In the genomic region with DNA sequence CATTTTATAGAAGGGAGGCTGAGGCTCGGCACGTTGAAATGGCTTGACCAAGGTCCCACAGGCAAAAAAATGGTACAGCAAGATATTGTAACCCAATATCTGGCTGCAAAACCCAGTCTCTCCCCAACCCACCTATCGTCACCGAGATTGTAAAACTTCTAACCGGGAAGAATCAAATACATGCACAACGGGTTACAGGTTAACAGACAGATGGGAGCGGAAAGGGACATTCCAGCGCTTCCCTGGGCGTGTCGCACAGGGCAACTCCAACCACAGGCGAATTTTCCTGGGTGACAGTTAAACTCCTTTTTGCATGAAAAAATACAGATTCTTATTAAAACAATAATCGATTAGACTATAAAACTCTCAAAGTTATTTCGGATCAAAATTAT, we compare ENCODE assay signal across 7 cellular contexts. TPM values are rescaled to one million over a fixed set of nuclear protein-coding genes. Genes with fewer than 3 reads are reported as not detected.
A peak's percentile ranks its signal among the peaks of the same experiment; 100 is the strongest.
DNase-seq lines count a peak whose midpoint lies in the region; ATAC-seq lines count a peak whose summit lies in the region.

No MANE protein-coding gene starts in this region.

- no peaks in the 10 kb centered on the region for H3K27me3 ChIP-seq in SJCRH30

- peak overlapping the region; percentile 74 to 88 for H3K27ac Mint-ChIP-seq in natural killer cell treated with Interleukin-12 subunit alpha and Interleukin-12 subunit beta and Interleukin-15 and Interleukin-18, amount 100 ng/mL, for 72 hours

- no peaks in the 10 kb centered on the region for H3K9me3 Mint-ChIP-seq in natural killer cell treated with Interleukin-12 subunit alpha and Interleukin-12 subunit beta and Interleukin-15 and Interleukin-18, amount 100 ng/mL, for 72 hours

- no peaks in the 10 kb centered on the region for H3K27me3 Mint-ChIP-seq in natural killer cell treated with Interleukin-12 subunit alpha and Interleukin-12 subunit beta and Interleukin-15 and Interleukin-18, amount 100 ng/mL, for 72 hours

- H3K4me3 Mint-ChIP-seq in natural killer cell treated with Interleukin-12 subunit alpha and Interleukin-12 subunit beta and Interleukin-15 and Interleukin-18, amount 100 ng/mL, for 72 hours: peak overlapping the region; percentile 87

- no peaks in the 10 kb centered on the region for H3K36me3 Mint-ChIP-seq in natural killer cell treated with Interleukin-12 subunit alpha and Interleukin-12 subunit beta and Interleukin-15 and Interleukin-18, amount 100 ng/mL, for 72 hours

- ATAC-seq in GM18502 (IDR thresholded peaks at IDR 0.05; ENCODE audit: poor library complexity, unreplicated experiment) (peak; percentile 29), HG02852 (IDR thresholded peaks at IDR 0.05; ENCODE audit: unreplicated experiment) (peak; percentile 12)
- ATAC-seq in natural killer cell treated with Interleukin-12 subunit alpha and Interleukin-12 subunit beta and Interleukin-15 and Interleukin-18, amount 100 ng/mL, for 72 hours: no peak

- H3K4me1 Mint-ChIP-seq in natural killer cell treated with Interleukin-12 subunit alpha and Interleukin-12 subunit beta and Interleukin-15 and Interleukin-18, amount 100 ng/mL, for 72 hours (ENCODE audit: low read depth in 2 of 2): peaks cover 33 to 43% of the 10 kb centered on the region in 2 donors

- H3K9me3 ChIP-seq in SJCRH30 (replicated peaks): no peaks in the 10 kb centered on the region

- H3K4me1 ChIP-seq in SJCRH30: peaks cover 18% of the 10 kb centered on the region

- DNase-seq in SJCRH30 (no peak), epithelial cell of prostate (ENCODE audit: low read depth, low spot score) (no peak), AML-193 (lab: John Stamatoyannopoulos, UW) (no peak), cerebellar nuclear complex (lab: John Stamatoyannopoulos, UW) (no peak)
- no peak for DNase-seq in natural killer cell treated with Interleukin-12 subunit alpha and Interleukin-12 subunit beta and Interleukin-15 and Interleukin-18, amount 100 ng/mL, for 72 hours (ENCODE audit: low spot score)

- H3K27ac ChIP-seq in SJCRH30 (peak overlapping the region; percentile 80), epithelial cell of prostate (peak overlapping the region; percentile 95)

- no peaks in the 10 kb centered on the region for H3K36me3 ChIP-seq in SJCRH30

- peak overlapping the region; percentile 57 for H3K4me3 ChIP-seq in SJCRH30

RNA-seq across cellular contexts. Expression of a gene that starts 31.8 kb away (rescaled TPM):
- total RNA-seq in SJCRH30 (2014; rRNA removed; shearing (Covaris generic)): 92.2 and 96.2 TPM in 2 replicates
- 10 to 100 TPM; 62.2 to 90.1 TPM for total RNA-seq in natural killer cell treated with Interleukin-12 subunit alpha and Interleukin-12 subunit beta and Interleukin-15 and Interleukin-18, amount 100 ng/mL, for 72 hours

Comparison
In these comparisons a context has a peak if more than half of its experiments do, and no peak if none do; other contexts are left out.
1. ATAC-seq: peak in GM18502 (single experiment) and HG02852 (single experiment); none in natural killer cell treated with Interleukin-12 subunit alpha and Interleukin-12 subunit beta and Interleukin-15 and Interleukin-18, amount 100 ng/mL, for 72 hours (0 of 2).